ENCODE assay signal across 1 cellular context in genomic region chr6:37818536-37819176, GRCh38.
TF ChIP-seq lines count a peak whose summit lies in the region.

No MANE protein-coding gene starts in this region.

TF ChIP-seq in K562, 482 proteins besides CTCF, POLR2A, EP300 and RAD21 (continued from another document and continues in another):
- TF ChIP-seq, protein P1, sequence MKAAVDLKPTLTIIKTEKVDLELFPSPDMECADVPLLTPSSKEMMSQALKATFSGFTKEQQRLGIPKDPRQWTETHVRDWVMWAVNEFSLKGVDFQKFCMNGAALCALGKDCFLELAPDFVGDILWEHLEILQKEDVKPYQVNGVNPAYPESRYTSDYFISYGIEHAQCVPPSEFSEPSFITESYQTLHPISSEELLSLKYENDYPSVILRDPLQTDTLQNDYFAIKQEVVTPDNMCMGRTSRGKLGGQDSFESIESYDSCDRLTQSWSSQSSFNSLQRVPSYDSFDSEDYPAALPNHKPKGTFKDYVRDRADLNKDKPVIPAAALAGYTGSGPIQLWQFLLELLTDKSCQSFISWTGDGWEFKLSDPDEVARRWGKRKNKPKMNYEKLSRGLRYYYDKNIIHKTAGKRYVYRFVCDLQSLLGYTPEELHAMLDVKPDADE (conservative IDR thresholded peaks at IDR 0.05; ENCODE audit: control insufficient read depth, low read depth, low read length) = no peak; the same call in 1 of the 2 replicates
- peak; percentile 17; the same call in 1 of the 2 replicates for TF ChIP-seq ARID4B (CRISPR knock-in tag; IDR thresholded peaks at IDR 0.05)
- no peak for TF ChIP-seq PHTF2 (CRISPR knock-in tag; IDR thresholded peaks at IDR 0.05)
- TF ChIP-seq, protein P2, sequence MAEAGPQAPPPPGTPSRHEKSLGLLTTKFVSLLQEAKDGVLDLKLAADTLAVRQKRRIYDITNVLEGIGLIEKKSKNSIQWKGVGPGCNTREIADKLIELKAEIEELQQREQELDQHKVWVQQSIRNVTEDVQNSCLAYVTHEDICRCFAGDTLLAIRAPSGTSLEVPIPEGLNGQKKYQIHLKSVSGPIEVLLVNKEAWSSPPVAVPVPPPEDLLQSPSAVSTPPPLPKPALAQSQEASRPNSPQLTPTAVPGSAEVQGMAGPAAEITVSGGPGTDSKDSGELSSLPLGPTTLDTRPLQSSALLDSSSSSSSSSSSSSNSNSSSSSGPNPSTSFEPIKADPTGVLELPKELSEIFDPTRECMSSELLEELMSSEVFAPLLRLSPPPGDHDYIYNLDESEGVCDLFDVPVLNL (CRISPR knock-in tag; IDR thresholded peaks at IDR 0.05; ENCODE audit: low read depth) = no peak
- TF ChIP-seq FOXP4 (CRISPR knock-in tag; IDR thresholded peaks at IDR 0.05; ENCODE audit: borderline replicate concordance) = no peak
- TF ChIP-seq SMARCA4 (IDR thresholded peaks at IDR 0.05) = peak; percentile 69
- TF ChIP-seq POLR2AphosphoS5 (IDR thresholded peaks at IDR 0.05; ENCODE audit: control insufficient read depth, insufficient read depth, low read depth, low read length) = peak; percentile 93; the same call in 1 of the 2 replicates
- no peak for TF ChIP-seq TAF15 (IDR thresholded peaks at IDR 0.05; ENCODE audit: low read depth, low read length)
- TF ChIP-seq CAMTA2 (CRISPR knock-in tag; conservative IDR thresholded peaks at IDR 0.05) = no peak
- TF ChIP-seq NCOA1 (IDR thresholded peaks at IDR 0.05; ENCODE audit: low read depth) = no peak
- TF ChIP-seq CHAMP1 (IDR thresholded peaks at IDR 0.05) = no peak
- no peak for TF ChIP-seq HMG20A (CRISPR knock-in tag; conservative IDR thresholded peaks at IDR 0.05)
- TF ChIP-seq RBM39 (optimal IDR thresholded peaks at IDR 0.05; ENCODE audit: low read depth, low read length) = no peak
- TF ChIP-seq MXI1 (IDR thresholded peaks at IDR 0.05; ENCODE audit: low read depth, low read length) = no peak
- TF ChIP-seq, protein P3, sequence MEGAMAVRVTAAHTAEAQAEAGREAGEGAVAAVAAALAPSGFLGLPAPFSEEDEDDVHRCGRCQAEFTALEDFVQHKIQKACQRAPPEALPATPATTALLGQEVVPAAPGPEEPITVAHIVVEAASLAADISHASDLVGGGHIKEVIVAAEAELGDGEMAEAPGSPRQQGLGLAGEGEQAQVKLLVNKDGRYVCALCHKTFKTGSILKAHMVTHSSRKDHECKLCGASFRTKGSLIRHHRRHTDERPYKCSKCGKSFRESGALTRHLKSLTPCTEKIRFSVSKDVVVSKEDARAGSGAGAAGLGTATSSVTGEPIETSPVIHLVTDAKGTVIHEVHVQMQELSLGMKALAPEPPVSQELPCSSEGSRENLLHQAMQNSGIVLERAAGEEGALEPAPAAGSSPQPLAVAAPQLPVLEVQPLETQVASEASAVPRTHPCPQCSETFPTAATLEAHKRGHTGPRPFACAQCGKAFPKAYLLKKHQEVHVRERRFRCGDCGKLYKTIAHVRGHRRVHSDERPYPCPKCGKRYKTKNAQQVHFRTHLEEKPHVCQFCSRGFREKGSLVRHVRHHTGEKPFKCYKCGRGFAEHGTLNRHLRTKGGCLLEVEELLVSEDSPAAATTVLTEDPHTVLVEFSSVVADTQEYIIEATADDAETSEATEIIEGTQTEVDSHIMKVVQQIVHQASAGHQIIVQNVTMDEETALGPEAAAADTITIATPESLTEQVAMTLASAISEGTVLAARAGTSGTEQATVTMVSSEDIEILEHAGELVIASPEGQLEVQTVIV (CRISPR knock-in tag; IDR thresholded peaks at IDR 0.05; ENCODE audit: borderline replicate concordance) = no peak
- no peak; the same call in 1 of the 2 replicates for TF ChIP-seq ESRRA (IDR thresholded peaks at IDR 0.05; ENCODE audit: borderline replicate concordance, low read depth)
- TF ChIP-seq SREBF2 (CRISPR knock-in tag; IDR thresholded peaks at IDR 0.05) = no peak
- no peak for TF ChIP-seq BMI1 (IDR thresholded peaks at IDR 0.05; ENCODE audit: low read length)
- no peak; the same call in 1 of the 2 replicates for TF ChIP-seq CXXC5 (CRISPR knock-in tag; IDR thresholded peaks at IDR 0.05)
- TF ChIP-seq CBX3 (IDR thresholded peaks at IDR 0.05; ENCODE audit: borderline replicate concordance in 1 of 2, low read length in 2 of 2) = no peak
- no peak for TF ChIP-seq ZKSCAN3 (CRISPR knock-in tag; IDR thresholded peaks at IDR 0.05)
- no peak for TF ChIP-seq RAD51 (IDR thresholded peaks at IDR 0.05; ENCODE audit: borderline replicate concordance, low read depth)
- TF ChIP-seq CTBP1 (IDR thresholded peaks at IDR 0.05; ENCODE audit: borderline replicate concordance) = no peak
- no peak for TF ChIP-seq ADNP (tag; IDR thresholded peaks at IDR 0.05)
- TF ChIP-seq SMAD4 (CRISPR knock-in tag; conservative IDR thresholded peaks at IDR 0.05) = peak; percentile 76
- TF ChIP-seq NR1H2 (CRISPR knock-in tag; IDR thresholded peaks at IDR 0.05) = no peak
- no peak for TF ChIP-seq ARHGAP35 (IDR thresholded peaks at IDR 0.05; ENCODE audit: partially characterized antibody)
- no peak for TF ChIP-seq XRCC4 (IDR thresholded peaks at IDR 0.05; ENCODE audit: extremely low read depth, insufficient read depth, insufficient read length)
- TF ChIP-seq PML (IDR thresholded peaks at IDR 0.05; ENCODE audit: low read length) = peak; percentile 92; the same call in 1 of the 2 replicates
- no peak for TF ChIP-seq PRMT5 (CRISPR knock-in tag; IDR thresholded peaks at IDR 0.05)
- no peak for TF ChIP-seq ZNF124 (CRISPR knock-in tag; IDR thresholded peaks at IDR 0.05)
- no peak for TF ChIP-seq ZNF253 (CRISPR knock-in tag; conservative IDR thresholded peaks at IDR 0.05)
- TF ChIP-seq ZKSCAN8 (CRISPR knock-in tag; IDR thresholded peaks at IDR 0.05) = no peak
- no peak for TF ChIP-seq MLX (CRISPR knock-in tag; conservative IDR thresholded peaks at IDR 0.05)
- TF ChIP-seq POLR3A (IDR thresholded peaks at IDR 0.05; ENCODE audit: borderline replicate concordance, extremely low read depth, insufficient read depth, insufficient read length) = no peak
- peak; percentile 12 for TF ChIP-seq POU5F1 (IDR thresholded peaks at IDR 0.05; ENCODE audit: borderline replicate concordance, low read depth, low read length, partially characterized antibody)
- no peak for TF ChIP-seq ZNF639 (CRISPR knock-in tag; conservative IDR thresholded peaks at IDR 0.05 in 1 of 2, IDR thresholded peaks at IDR 0.05 in 1 of 2)
- TF ChIP-seq, protein P4, sequence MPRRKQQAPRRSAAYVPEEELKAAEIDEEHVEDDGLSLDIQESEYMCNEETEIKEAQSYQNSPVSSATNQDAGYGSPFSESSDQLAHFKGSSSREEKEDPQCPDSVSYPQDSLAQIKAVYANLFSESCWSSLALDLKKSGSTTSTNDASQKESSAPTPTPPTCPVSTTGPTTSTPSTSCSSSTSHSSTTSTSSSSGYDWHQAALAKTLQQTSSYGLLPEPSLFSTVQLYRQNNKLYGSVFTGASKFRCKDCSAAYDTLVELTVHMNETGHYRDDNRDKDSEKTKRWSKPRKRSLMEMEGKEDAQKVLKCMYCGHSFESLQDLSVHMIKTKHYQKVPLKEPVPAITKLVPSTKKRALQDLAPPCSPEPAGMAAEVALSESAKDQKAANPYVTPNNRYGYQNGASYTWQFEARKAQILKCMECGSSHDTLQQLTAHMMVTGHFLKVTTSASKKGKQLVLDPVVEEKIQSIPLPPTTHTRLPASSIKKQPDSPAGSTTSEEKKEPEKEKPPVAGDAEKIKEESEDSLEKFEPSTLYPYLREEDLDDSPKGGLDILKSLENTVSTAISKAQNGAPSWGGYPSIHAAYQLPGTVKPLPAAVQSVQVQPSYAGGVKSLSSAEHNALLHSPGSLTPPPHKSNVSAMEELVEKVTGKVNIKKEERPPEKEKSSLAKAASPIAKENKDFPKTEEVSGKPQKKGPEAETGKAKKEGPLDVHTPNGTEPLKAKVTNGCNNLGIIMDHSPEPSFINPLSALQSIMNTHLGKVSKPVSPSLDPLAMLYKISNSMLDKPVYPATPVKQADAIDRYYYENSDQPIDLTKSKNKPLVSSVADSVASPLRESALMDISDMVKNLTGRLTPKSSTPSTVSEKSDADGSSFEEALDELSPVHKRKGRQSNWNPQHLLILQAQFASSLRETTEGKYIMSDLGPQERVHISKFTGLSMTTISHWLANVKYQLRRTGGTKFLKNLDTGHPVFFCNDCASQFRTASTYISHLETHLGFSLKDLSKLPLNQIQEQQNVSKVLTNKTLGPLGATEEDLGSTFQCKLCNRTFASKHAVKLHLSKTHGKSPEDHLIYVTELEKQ (CRISPR knock-in tag; IDR thresholded peaks at IDR 0.05) = no peak
- no peak for TF ChIP-seq RFX5 (IDR thresholded peaks at IDR 0.05; ENCODE audit: low read depth, low read length)
